Comparison of ENCODE assay signal across 2 cellular contexts in genomic region chr13:38979891-38980627, GRCh38.
TF ChIP-seq lines count a peak whose summit lies in the region.

No MANE protein-coding gene starts in this region.

TF ChIP-seq in IMR-90, 13 proteins besides CTCF, POLR2A, EP300 and RAD21:
- TF ChIP-seq MAZ (IDR thresholded peaks at IDR 0.05; ENCODE audit: borderline replicate concordance, low read depth, low read length): no peak
- TF ChIP-seq CHD1 (IDR thresholded peaks at IDR 0.05; ENCODE audit: low read depth, low read length): no peak
- TF ChIP-seq MXI1 (IDR thresholded peaks at IDR 0.05; ENCODE audit: borderline replicate concordance, low read depth, low read length): no peak
- TF ChIP-seq RFX5 (IDR thresholded peaks at IDR 0.05; ENCODE audit: low read depth, low read length): no peak
- no peak for TF ChIP-seq BHLHE40 (IDR thresholded peaks at IDR 0.05; ENCODE audit: low read depth, low read length)

TF ChIP-seq in HEK293T, 16 proteins besides CTCF, POLR2A, EP300 and RAD21:
- no peak for TF ChIP-seq NFRKB (IDR thresholded peaks at IDR 0.05)
- TF ChIP-seq L3MBTL2 (conservative IDR thresholded peaks at IDR 0.05): no peak
- TF ChIP-seq CTBP1 (IDR thresholded peaks at IDR 0.05; ENCODE audit: borderline replicate concordance): no peak
- TF ChIP-seq TARDBP (IDR thresholded peaks at IDR 0.05): no peak
- no peak for TF ChIP-seq PKNOX1 (IDR thresholded peaks at IDR 0.05)
- no peak for TF ChIP-seq FOXM1 (IDR thresholded peaks at IDR 0.05; ENCODE audit: borderline replicate concordance)
- no peak for TF ChIP-seq FOXK2 (IDR thresholded peaks at IDR 0.05)
- no peak for TF ChIP-seq LEF1 (IDR thresholded peaks at IDR 0.05; ENCODE audit: borderline replicate concordance)
- no peak for TF ChIP-seq ZNF384 (IDR thresholded peaks at IDR 0.05)
- TF ChIP-seq SP1 (IDR thresholded peaks at IDR 0.05): no peak
- TF ChIP-seq ELF4 (IDR thresholded peaks at IDR 0.05): no peak
- TF ChIP-seq ARNT (IDR thresholded peaks at IDR 0.05): no peak
- no peak for TF ChIP-seq SUZ12 (IDR thresholded peaks at IDR 0.05)
- TF ChIP-seq HDGF (IDR thresholded peaks at IDR 0.05; ENCODE audit: borderline replicate concordance): no peak
- TF ChIP-seq FOXA1 (IDR thresholded peaks at IDR 0.05): no peak
- no peak for TF ChIP-seq BHLHE40 (IDR thresholded peaks at IDR 0.05; ENCODE audit: borderline replicate concordance)
